Comparison of ENCODE assay signal across 8 cellular contexts in the genomic region with DNA sequence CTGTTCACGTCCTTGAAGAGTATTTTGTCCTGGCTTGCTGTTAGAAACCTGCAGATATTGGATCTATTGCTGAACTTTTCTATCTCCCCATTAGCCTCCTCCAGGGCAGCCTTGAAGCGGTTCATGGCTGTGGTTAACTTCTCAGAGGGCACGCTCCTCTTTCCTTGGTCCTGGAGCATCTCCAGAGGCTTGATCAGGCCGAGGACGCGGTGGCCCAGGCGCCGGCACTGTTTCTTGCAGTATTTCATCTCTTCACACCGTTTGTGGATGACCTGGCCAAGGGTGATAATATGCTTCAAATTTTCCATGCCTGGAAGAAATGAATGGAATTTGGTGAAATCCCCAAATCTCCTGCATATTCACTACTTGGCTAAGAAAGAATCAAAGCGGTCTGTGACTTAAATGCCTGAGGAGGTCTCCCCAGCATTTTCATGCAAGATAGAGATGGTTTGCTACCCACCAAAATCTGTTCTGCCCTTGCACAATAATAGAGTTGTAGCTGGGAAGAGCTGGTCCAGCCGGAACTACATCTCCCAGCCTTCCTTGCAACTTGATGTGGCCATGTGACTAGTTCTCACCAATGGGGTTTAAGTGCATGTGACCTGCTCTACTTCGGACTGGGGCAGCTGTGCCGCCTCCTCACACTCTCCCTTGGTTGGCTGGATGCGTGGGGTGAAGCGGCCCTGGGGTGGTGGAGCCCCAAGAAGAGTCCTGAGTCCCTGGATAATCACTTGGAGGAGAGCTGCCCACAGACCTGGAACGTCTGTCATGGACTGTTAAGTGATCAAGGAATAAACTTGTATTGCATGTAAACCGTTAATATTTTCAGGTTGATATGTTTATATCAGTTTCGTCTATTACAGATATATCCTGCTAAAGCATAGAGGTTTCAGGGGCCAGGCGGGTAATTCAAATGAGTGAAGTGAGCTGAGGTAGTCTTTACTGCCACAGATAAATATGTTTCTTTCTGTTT. TPM values are rescaled to one million over a fixed set of nuclear protein-coding genes. Genes with fewer than 3 reads are reported as not detected.
A peak's percentile ranks its signal among the peaks of the same experiment; 100 is the strongest.
DNase-seq lines count a peak whose midpoint lies in the region; ATAC-seq and TF ChIP-seq lines count a peak whose summit lies in the region.

No MANE protein-coding gene starts in this region.

- ATAC-seq in GM21723 (IDR thresholded peaks at IDR 0.05; ENCODE audit: unreplicated experiment), result peak; percentile 80
- ATAC-seq in Panc1, result peak; percentile 96
- ATAC-seq in activated T-cell treated with anti-CD3 and anti-CD28 coated beads, Interleukin-2, amount 50 U/mL, for 72 hours (replicated peaks in 1 of 2), result peak; percentile 84 to 87
- peak; percentile 60 to 72 for ATAC-seq in naive thymus-derived CD8-positive, alpha-beta T cell

- H3K79me2 ChIP-seq in DOHH2 (ENCODE audit: control insufficient read depth, low read length), result no peaks in the 10 kb centered on the region

- no peaks in the 10 kb centered on the region for H3K9me3 Mint-ChIP-seq in IgD-negative memory B cell
- no peaks in the 10 kb centered on the region for H3K9me3 Mint-ChIP-seq in activated T-cell treated with anti-CD3 and anti-CD28 coated beads, Interleukin-2, amount 50 U/mL, for 72 hours
- peaks cover 0 to under 1% (median 0%) of the 10 kb centered on the region in 9 donors for H3K9me3 Mint-ChIP-seq in naive thymus-derived CD8-positive, alpha-beta T cell

- in situ Hi-C loops in Panc1 (cut with HindIII; ENCODE audit: low pct_unique_long_range_greater_than_20kb, low sequenced_read_pairs), result no loop called here

- POLR2A ChIA-PET in Panc1 (lab: Charles Lee), result interaction anchor here (0.6 kb wide), 2 partner anchors 29 to 172 kb away, joined by 3 to 10 read pairs; no protein-coding TSS in a partner anchor
- POLR2A ChIA-PET in naive thymus-derived CD8-positive, alpha-beta T cell (lab: Charles Lee), result interaction anchor here (0.5 to 1.2 kb wide), 2 partner anchors 29 to 194 kb away, joined by 3 to 5 read pairs; a partner anchor contains a TSS

- H3F3A ChIP-seq in DOHH2 (ENCODE audit: control insufficient read depth, insufficient read depth), result peaks cover under 1% of the 10 kb centered on the region; the same call in 1 of the 2 replicates

- peaks cover 37% of the 10 kb centered on the region for H3K27me3 ChIP-seq in DOHH2 (ENCODE audit: control insufficient read depth, low read length)
- no peaks in the 10 kb centered on the region for H3K27me3 ChIP-seq in Panc1 (ENCODE audit: control insufficient read depth, insufficient read depth, low read length)

- no peaks in the 10 kb centered on the region for H3K27me3 Mint-ChIP-seq in IgD-negative memory B cell
- no peaks in the 10 kb centered on the region for H3K27me3 Mint-ChIP-seq in activated T-cell treated with anti-CD3 and anti-CD28 coated beads, Interleukin-2, amount 50 U/mL, for 72 hours (ENCODE audit: low read depth)
- H3K27me3 Mint-ChIP-seq in naive thymus-derived CD8-positive, alpha-beta T cell, result no peaks in the 10 kb centered on the region

- H3K4me3 Mint-ChIP-seq in IgD-negative memory B cell, result peak overlapping the region; percentile 81 to 93 (median 92)
- H3K4me3 Mint-ChIP-seq in activated T-cell treated with anti-CD3 and anti-CD28 coated beads, Interleukin-2, amount 50 U/mL, for 72 hours, result peak overlapping the region; percentile 88 to 97
- H3K4me3 Mint-ChIP-seq in naive thymus-derived CD8-positive, alpha-beta T cell, result peak overlapping the region; percentile 74 to 91 (median 82)

- peak overlapping the region; percentile 55 for H3K4me2 ChIP-seq in DOHH2 (ENCODE audit: low read length)

- H3K36me3 Mint-ChIP-seq in IgD-negative memory B cell, result peaks cover 18% of the 10 kb centered on the region
- H3K36me3 Mint-ChIP-seq in activated T-cell treated with anti-CD3 and anti-CD28 coated beads, Interleukin-2, amount 50 U/mL, for 72 hours (ENCODE audit: insufficient read depth in 2 of 2), result peaks cover 15 to 19% of the 10 kb centered on the region in 2 donors
- H3K36me3 Mint-ChIP-seq in naive thymus-derived CD8-positive, alpha-beta T cell, result peaks cover 8 to 54% (median 20%) of the 10 kb centered on the region in 3 donors

- H3K36me3 ChIP-seq in DOHH2 (ENCODE audit: control insufficient read depth, low read length), result no peaks in the 10 kb centered on the region
- H3K36me3 ChIP-seq in Panc1 (ENCODE audit: control insufficient read depth, insufficient read depth, low read length), result no peaks in the 10 kb centered on the region

- no peaks in the 10 kb centered on the region for H4K20me1 ChIP-seq in DOHH2 (ENCODE audit: control insufficient read depth, insufficient read depth, low read depth, low read length)

- H3K27ac Mint-ChIP-seq in IgD-negative memory B cell, result peak overlapping the region; percentile 59 to 92 (median 90)
- H3K27ac Mint-ChIP-seq in activated T-cell treated with anti-CD3 and anti-CD28 coated beads, Interleukin-2, amount 50 U/mL, for 72 hours, result peak overlapping the region; percentile 90
- H3K27ac Mint-ChIP-seq in naive thymus-derived CD8-positive, alpha-beta T cell, result peak overlapping the region; percentile 48 to 93 (median 75)

- H3K27ac ChIP-seq in DOHH2 (ENCODE audit: low read depth, low read length), result no peak overlapping the region
- H3K27ac ChIP-seq in Panc1 (ENCODE audit: low read length), result peak overlapping the region; percentile 76; the same call in 1 of the 2 replicates

- H3K9me3 ChIP-seq in DOHH2 (ENCODE audit: control insufficient read depth, insufficient read depth, low read length) (no peaks in the 10 kb centered on the region), Panc1 (ENCODE audit: control insufficient read depth, insufficient read depth, low read depth, low read length) (no peaks in the 10 kb centered on the region)

- no peaks in the 10 kb centered on the region for H3K9me2 ChIP-seq in DOHH2 (replicated peaks; ENCODE audit: control insufficient read depth, low read length)

- intact Hi-C loops in Panc1 (cut with micrococcal nuclease; ENCODE audit: unreplicated experiment), result no loop called here

- CTCF ChIA-PET in Panc1 (lab: Charles Lee), result interaction anchor here (0.6 kb wide), 1 partner anchor 284 kb away, joined by 3 read pairs; no protein-coding TSS in a partner anchor

- H3K4me1 Mint-ChIP-seq in IgD-negative memory B cell, result peaks cover 31 to 35% (median 32%) of the 10 kb centered on the region in 3 donors
- H3K4me1 Mint-ChIP-seq in activated T-cell treated with anti-CD3 and anti-CD28 coated beads, Interleukin-2, amount 50 U/mL, for 72 hours (ENCODE audit: low read depth), result peaks cover 47% of the 10 kb centered on the region
- peaks cover 18 to 58% (median 53%) of the 10 kb centered on the region in 4 donors for H3K4me1 Mint-ChIP-seq in naive thymus-derived CD8-positive, alpha-beta T cell

- H3K4me1 ChIP-seq in DOHH2 (ENCODE audit: control insufficient read depth, low read length), result peaks cover 33% of the 10 kb centered on the region
- no peaks in the 10 kb centered on the region; the same call in 1 of the 2 replicates for H3K4me1 ChIP-seq in Panc1 (ENCODE audit: control insufficient read depth, insufficient read depth, low read length)

- TF ChIP-seq CTCF in DOHH2 (IDR thresholded peaks at IDR 0.05; ENCODE audit: low read depth, low read length, poor library complexity, severe bottlenecking), result no peak
- TF ChIP-seq CTCF in Panc1 (IDR thresholded peaks at IDR 0.05), result no peak
- TF ChIP-seq CTCF in fibroblast of pulmonary artery (IDR thresholded peaks at IDR 0.05; ENCODE audit: low read length, missing control alignments), result no peak

- DNase-seq in Panc1 (ENCODE audit: low read depth, low spot score) (peak; percentile 79), fibroblast of pulmonary artery (ENCODE audit: low read depth) (peak; percentile 96), stromal cell of bone marrow (ENCODE audit: low read depth) (peak; percentile 92)
- DNase-seq in activated T-cell treated with anti-CD3 and anti-CD28 coated beads, Interleukin-2, amount 50 U/mL, for 72 hours, result peak; percentile 72 to 76
- DNase-seq in naive thymus-derived CD8-positive, alpha-beta T cell, result peak in 9 of 10 donors; percentile 40 to 80 (median 54)

- H3K4me3 ChIP-seq in DOHH2 (ENCODE audit: low read length), result peak overlapping the region; percentile 59
- H3K4me3 ChIP-seq in Panc1 (ENCODE audit: low read depth in 2 of 2, low read length in 2 of 2), result peak overlapping the region; percentile 46 to 68
- H3K4me3 ChIP-seq in fibroblast of pulmonary artery (replicated peaks; ENCODE audit: low read depth, low read length), result peak overlapping the region; percentile 57

- no TSS peak for BruUV-seq in Panc1 (replicated peaks; lab: Mats Ljungman, UMichigan)

RNA-seq across cellular contexts. Expression of a gene that starts 4.9 kb away (rescaled TPM):
- polyA plus RNA-seq in IgD-negative memory B cell, result 14.3 TPM
- total RNA-seq in Panc1 (2021; ENCODE audit: unreplicated experiment), result 4.8 TPM
- polyA plus RNA-seq in Panc1 (2012; ENCODE audit: insufficient read length), result 4.3 TPM
- total RNA-seq in activated T-cell treated with anti-CD3 and anti-CD28 coated beads, Interleukin-2, amount 50 U/mL, for 72 hours, result 10 to 100 TPM; 16.9 to 23.2 TPM
- total RNA-seq in naive thymus-derived CD8-positive, alpha-beta T cell, result 10 to 100 TPM; 19.8 to 20.6 TPM
- 1 to 10 TPM; 7.3 to 9.3 (median 8.2) TPM for polyA plus RNA-seq in naive thymus-derived CD8-positive, alpha-beta T cell

RNA-seq across cellular contexts. Expression of a gene that starts 29.1 kb away (rescaled TPM):
- polyA plus RNA-seq in IgD-negative memory B cell, result 30.1 TPM
- total RNA-seq in Panc1 (2021; ENCODE audit: unreplicated experiment), result 53.7 TPM
- polyA plus RNA-seq in Panc1 (2012; ENCODE audit: insufficient read length), result 16.0 TPM
- total RNA-seq in activated T-cell treated with anti-CD3 and anti-CD28 coated beads, Interleukin-2, amount 50 U/mL, for 72 hours, result 100 to 1,000 TPM; 114 TPM
- 10 to 100 TPM; 42.0 to 52.3 TPM for total RNA-seq in naive thymus-derived CD8-positive, alpha-beta T cell
- polyA plus RNA-seq in naive thymus-derived CD8-positive, alpha-beta T cell, result 10 to 100 TPM; 11.3 to 22.6 (median 11.7) TPM
